Comparison of ENCODE assay signal across 21 cellular contexts in the genomic region with DNA sequence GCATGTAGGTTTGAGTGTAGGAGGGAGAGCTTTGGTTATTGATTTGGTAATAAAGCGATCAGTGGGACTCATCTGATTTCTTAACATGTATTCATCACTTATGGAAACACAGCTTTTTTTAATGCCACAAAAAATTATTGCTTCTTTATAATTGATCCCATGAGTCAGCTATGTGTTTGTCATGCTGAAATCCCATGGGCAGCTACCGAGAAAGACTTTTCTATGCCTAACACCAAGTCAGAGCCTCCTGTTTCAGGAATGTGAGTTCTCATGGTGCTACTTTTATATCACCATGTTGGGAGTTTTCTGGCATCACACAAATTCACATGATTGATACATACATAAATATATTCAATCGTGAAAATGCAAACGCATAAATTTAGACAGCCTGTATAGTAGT.
DNase-seq lines count a peak whose midpoint lies in the region; ATAC-seq and TF ChIP-seq lines count a peak whose summit lies in the region.
"Had no signal": no experiment of that assay in that cellular context is flagged by ENCODE, and none has a peak within 500 bp of the region (broad histone marks: within the 10 kb centered on the region; RNA-seq: fewer than 3 reads in every experiment).

No MANE protein-coding gene starts in this region.

- TF ChIP-seq POLR2A in sigmoid colon (IDR thresholded peaks at IDR 0.05) = no peak

- no peaks in the 10 kb centered on the region for H3K9me3 ChIP-seq in adipocyte (ENCODE audit: control insufficient read depth, low read length)
- H3K9me3 ChIP-seq in sigmoid colon = no peaks in the 10 kb centered on the region
- H3K9me3 ChIP-seq: colonic mucosa, gastroesophageal sphincter, HAP-1 had no signal

- H3K27ac ChIP-seq in sigmoid colon = peak overlapping the region in 3 of 4 donors; percentile 7 to 51 (median 21)
- H3K27ac ChIP-seq: colonic mucosa had no signal

- H3K27me3 ChIP-seq in adipocyte (replicated peaks; ENCODE audit: control insufficient read depth, insufficient read depth, low read length) = no peaks in the 10 kb centered on the region
- no peaks in the 10 kb centered on the region for H3K27me3 ChIP-seq in sigmoid colon
- H3K27me3 ChIP-seq: colonic mucosa, gastroesophageal sphincter had no signal

- intact Hi-C loops in sigmoid colon (cut with DNase I) = no loop called here

- H3K36me3 Mint-ChIP-seq in type B pancreatic cell = peaks cover 7% of the 10 kb centered on the region
- no peaks in the 10 kb centered on the region for H3K36me3 Mint-ChIP-seq in activated T-cell treated with anti-CD3 and anti-CD28 coated beads, Interleukin-2, amount 50 U/mL, for 72 hours (ENCODE audit: insufficient read depth in 2 of 2)

- peaks cover 26% of the 10 kb centered on the region for H3K4me1 Mint-ChIP-seq in type B pancreatic cell (ENCODE audit: unreplicated experiment)
- H3K4me1 Mint-ChIP-seq in activated T-cell treated with anti-CD3 and anti-CD28 coated beads, Interleukin-2, amount 50 U/mL, for 72 hours (ENCODE audit: low read depth) = peaks cover 5% of the 10 kb centered on the region
- H3K4me1 Mint-ChIP-seq: activated CD4-positive, alpha-beta T cell treated with anti-CD3 and anti-CD28 coated beads, Interleukin-2, amount 10 ng/mL, durations not matched to agents 7 days and 5 days had no signal

- no peaks in the 10 kb centered on the region for H3K27me3 Mint-ChIP-seq in type B pancreatic cell
- no peaks in the 10 kb centered on the region for H3K27me3 Mint-ChIP-seq in activated T-cell treated with anti-CD3 and anti-CD28 coated beads, Interleukin-2, amount 50 U/mL, for 72 hours (ENCODE audit: low read depth)
- H3K27me3 Mint-ChIP-seq: activated CD4-positive, alpha-beta T cell treated with anti-CD3 and anti-CD28 coated beads, Interleukin-2, amount 10 ng/mL, durations not matched to agents 7 days and 5 days; stimulated activated naive CD8-positive, alpha-beta T cell treated with anti-CD3 and anti-CD28 coated beads, Interleukin-15, amount 100 ng/mL, for 72 hours had no signal

- TF ChIP-seq EP300 in sigmoid colon (IDR thresholded peaks at IDR 0.05) = no peak

- H3K27ac Mint-ChIP-seq in type B pancreatic cell = no peak overlapping the region
- no peak overlapping the region for H3K27ac Mint-ChIP-seq in activated T-cell treated with anti-CD3 and anti-CD28 coated beads, Interleukin-2, amount 50 U/mL, for 72 hours
- H3K27ac Mint-ChIP-seq: activated CD4-positive, alpha-beta T cell treated with anti-CD3 and anti-CD28 coated beads, Interleukin-2, amount 10 ng/mL, durations not matched to agents 7 days and 5 days; stimulated activated naive CD8-positive, alpha-beta T cell treated with anti-CD3 and anti-CD28 coated beads, Interleukin-15, amount 100 ng/mL, for 72 hours had no signal

- H3K36me3 ChIP-seq in adipocyte (ENCODE audit: control insufficient read depth, insufficient read depth, low read length, severe bottlenecking) (no peaks in the 10 kb centered on the region), sigmoid colon (no peaks in the 10 kb centered on the region)
- H3K36me3 ChIP-seq: colonic mucosa, gastroesophageal sphincter, HAP-1 had no signal

- H3K4me3 Mint-ChIP-seq in type B pancreatic cell = no peak overlapping the region
- H3K4me3 Mint-ChIP-seq in activated T-cell treated with anti-CD3 and anti-CD28 coated beads, Interleukin-2, amount 50 U/mL, for 72 hours = no peak overlapping the region
- H3K4me3 Mint-ChIP-seq: activated CD4-positive, alpha-beta T cell treated with anti-CD3 and anti-CD28 coated beads, Interleukin-2, amount 10 ng/mL, durations not matched to agents 7 days and 5 days; CD14-positive monocyte; stimulated activated naive CD8-positive, alpha-beta T cell treated with anti-CD3 and anti-CD28 coated beads, Interleukin-15, amount 100 ng/mL, for 72 hours had no signal

- DNase-seq in Ammon's horn (ENCODE audit: low spot score) = peak; percentile 25
- no peak for DNase-seq in adipocyte (ENCODE audit: low read depth)
- DNase-seq in fibroblast of villous mesenchyme (ENCODE audit: low read depth) = no peak
- no peak for DNase-seq in sigmoid colon
- DNase-seq in HK-2 (ENCODE audit: unreplicated experiment) = no peak
- DNase-seq in type B pancreatic cell (ENCODE audit: extremely low spot score, unreplicated experiment) = no peak
- DNase-seq in activated T-cell treated with anti-CD3 and anti-CD28 coated beads, Interleukin-2, amount 50 U/mL, for 72 hours = no peak
- DNase-seq: activated CD4-positive, alpha-beta T cell treated with anti-CD3 and anti-CD28 coated beads, Interleukin-2, amount 10 ng/mL, durations not matched to agents 7 days and 5 days; activated CD8-positive, alpha-beta memory T cell treated with anti-CD3 and anti-CD28 coated beads, Interleukin-2, amount 50 U/mL, for 4 hours; activated naive CD4-positive, alpha-beta T cell; colonic mucosa; GDM1; NCI-H1417; NCI-H526 treated with DMSO at 0.1 percent for 48 hours; stimulated activated CD4-positive, alpha-beta T cell treated with anti-CD3 and anti-CD28 coated beads, Interleukin-4, amount 100 ng/mL, for 1 hour; stimulated activated naive CD8-positive, alpha-beta T cell treated with anti-CD3 and anti-CD28 coated beads, Interleukin-15, amount 100 ng/mL, for 72 hours; T-helper 1 cell had no signal

- H3K4me3 ChIP-seq in adipocyte (ENCODE audit: low read length) (peak overlapping the region; percentile 81), fibroblast of villous mesenchyme (ENCODE audit: low read depth, low read length) (peak overlapping the region; percentile 45), sigmoid colon (peak overlapping the region in 1 of 4 donors; percentile 5)
- H3K4me3 ChIP-seq: colonic mucosa, HAP-1 had no signal

- H3K4me1 ChIP-seq in adipocyte (ENCODE audit: control insufficient read depth, insufficient read depth, low read length) = peaks cover 48% of the 10 kb centered on the region
- H3K4me1 ChIP-seq in sigmoid colon = peaks cover 0 to 44% (median 26%) of the 10 kb centered on the region in 4 donors
- H3K4me1 ChIP-seq: colonic mucosa had no signal

- TF ChIP-seq CTCF in fibroblast of villous mesenchyme (IDR thresholded peaks at IDR 0.05; ENCODE audit: insufficient read depth, low read depth, low read length) (no peak), sigmoid colon (IDR thresholded peaks at IDR 0.05) (no peak), type B pancreatic cell (conservative IDR thresholded peaks at IDR 0.05) (no peak)

- WGBS in sigmoid colon, 2 donors = 91 to 95% methylated on average over 4 of the region's 4 CpGs

- peak overlapping the region; percentile 84 for H3K9ac ChIP-seq in adipocyte (ENCODE audit: low read length)

- H3K9me3 Mint-ChIP-seq in type B pancreatic cell = no peaks in the 10 kb centered on the region
- H3K9me3 Mint-ChIP-seq in activated T-cell treated with anti-CD3 and anti-CD28 coated beads, Interleukin-2, amount 50 U/mL, for 72 hours = no peaks in the 10 kb centered on the region
- H3K9me3 Mint-ChIP-seq: activated CD4-positive, alpha-beta T cell treated with anti-CD3 and anti-CD28 coated beads, Interleukin-2, amount 10 ng/mL, durations not matched to agents 7 days and 5 days; stimulated activated naive CD8-positive, alpha-beta T cell treated with anti-CD3 and anti-CD28 coated beads, Interleukin-15, amount 100 ng/mL, for 72 hours had no signal

- no peak for ATAC-seq in GM21529 (IDR thresholded peaks at IDR 0.05; ENCODE audit: unreplicated experiment)
- no peak for ATAC-seq in activated T-cell treated with anti-CD3 and anti-CD28 coated beads, Interleukin-2, amount 50 U/mL, for 72 hours (replicated peaks in 1 of 2)
- ATAC-seq: gastroesophageal sphincter; stimulated activated naive CD8-positive, alpha-beta T cell treated with anti-CD3 and anti-CD28 coated beads, Interleukin-15, amount 100 ng/mL, for 72 hours had no signal
